In the genomic region with DNA sequence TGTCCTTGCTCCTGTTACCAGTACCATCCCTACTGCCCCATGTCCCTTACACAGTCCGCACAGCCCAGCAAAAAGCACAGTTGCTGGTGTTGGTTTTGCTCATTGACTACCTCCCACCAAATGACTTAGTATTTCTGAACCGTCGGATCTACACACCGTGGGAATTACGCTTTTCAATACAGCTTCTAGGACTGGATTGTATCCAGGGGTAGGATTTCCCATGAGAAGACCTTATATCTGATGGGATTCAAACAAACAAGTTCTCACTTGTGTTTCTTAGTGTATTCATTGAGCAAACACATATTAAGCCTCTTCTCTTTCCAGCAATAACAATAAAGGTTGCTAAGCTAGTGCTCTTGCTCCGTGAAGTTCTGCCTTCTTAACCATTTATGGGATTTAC, we compare ENCODE assay signal across 28 cellular contexts. TPM values are rescaled to one million over a fixed set of nuclear protein-coding genes. Genes with fewer than 3 reads are reported as not detected.
DNase-seq lines count a peak whose midpoint lies in the region; ATAC-seq and TF ChIP-seq lines count a peak whose summit lies in the region.
"Had no signal": no experiment of that assay in that cellular context is flagged by ENCODE, and none has a peak within 500 bp of the region (broad histone marks: within the 10 kb centered on the region; RNA-seq: fewer than 3 reads in every experiment).

No MANE protein-coding gene starts in this region.

- CTCF ChIA-PET in MCF 10A (lab: Yijun Ruan, JAX) = interaction anchor here (0.6 to 1.8 kb wide), 3 partner anchors 17 to 1496 kb away, joined by 3 to 6 read pairs (median 4); no protein-coding TSS in a partner anchor

- H3K4me3 Mint-ChIP-seq in MCF 10A (ENCODE audit: unreplicated experiment) = no peak overlapping the region
- no peak overlapping the region for H3K4me3 Mint-ChIP-seq in stimulated activated effector memory CD8-positive, alpha-beta T cell treated with anti-CD3 and anti-CD28 coated beads, Interleukin-12 subunit alpha, Interleukin-12 subunit beta, amount 100 ng/mL, for 72 hours
- H3K4me3 Mint-ChIP-seq: CD4-positive, alpha-beta memory T cell; HFFc6 had no signal

- no peak for TF ChIP-seq POLR2A in breast epithelium (IDR thresholded peaks at IDR 0.05)
- no peak for TF ChIP-seq POLR2A in testis (IDR thresholded peaks at IDR 0.05)

- H3K27ac ChIP-seq in breast epithelium = no peak overlapping the region
- H3K27ac ChIP-seq in heart right ventricle = peak overlapping the region in 7 of 10 donors; percentile 11 to 64 (median 38)
- no peak overlapping the region for H3K27ac ChIP-seq in testis
- H3K27ac ChIP-seq: BLaER1 treated with 17β-estradiol and CSF1 and Interleukin-3, amounts not matched to agents 10 nM and 100 nM; KMS-11; SK-N-MC had no signal

- no peaks in the 10 kb centered on the region for H3K9me3 ChIP-seq in breast epithelium
- no peaks in the 10 kb centered on the region for H3K9me3 ChIP-seq in heart right ventricle
- no peaks in the 10 kb centered on the region for H3K9me3 ChIP-seq in testis
- H3K9me3 ChIP-seq: BLaER1 treated with 17β-estradiol and CSF1 and Interleukin-3, amounts not matched to agents 10 nM and 100 nM; Caco-2 had no signal

- H3K36me3 ChIP-seq in breast epithelium (no peaks in the 10 kb centered on the region), heart right ventricle (peaks cover 0 to 83% (median 15%) of the 10 kb centered on the region in 9 donors), testis (ENCODE audit: low read depth, missing control alignments) (no peaks in the 10 kb centered on the region)

- POLR2A ChIA-PET in MCF 10A (lab: Yijun Ruan, JAX) = no interaction called here

- H3K27me3 ChIP-seq in breast epithelium (no peaks in the 10 kb centered on the region), heart right ventricle (no peaks in the 10 kb centered on the region), testis (no peaks in the 10 kb centered on the region)
- H3K27me3 ChIP-seq: BLaER1 treated with 17β-estradiol and CSF1 and Interleukin-3, amounts not matched to agents 10 nM and 100 nM had no signal

- H3K4me3 ChIP-seq in breast epithelium (no peak overlapping the region), epithelial cell of esophagus (ENCODE audit: low read length) (no peak overlapping the region), heart right ventricle (no peak overlapping the region), testis (no peak overlapping the region)
- H3K4me3 ChIP-seq: BLaER1 treated with 17β-estradiol and CSF1 and Interleukin-3, amounts not matched to agents 10 nM and 100 nM; GM12878; SK-N-MC had no signal

- H3K36me3 Mint-ChIP-seq in MCF 10A (ENCODE audit: insufficient read depth, unreplicated experiment) = peaks cover 75% of the 10 kb centered on the region
- peaks cover 55% of the 10 kb centered on the region for H3K36me3 Mint-ChIP-seq in stimulated activated effector memory CD8-positive, alpha-beta T cell treated with anti-CD3 and anti-CD28 coated beads, Interleukin-12 subunit alpha, Interleukin-12 subunit beta, amount 100 ng/mL, for 72 hours

- H3K27ac Mint-ChIP-seq in MCF 10A (ENCODE audit: low read depth, unreplicated experiment) = peak overlapping the region; percentile 47
- peak overlapping the region; percentile 56 for H3K27ac Mint-ChIP-seq in stimulated activated effector memory CD8-positive, alpha-beta T cell treated with anti-CD3 and anti-CD28 coated beads, Interleukin-12 subunit alpha, Interleukin-12 subunit beta, amount 100 ng/mL, for 72 hours
- H3K27ac Mint-ChIP-seq: HFFc6 had no signal

- intact Hi-C loops in MCF 10A (cut with micrococcal nuclease) = no loop called here
- intact Hi-C loops in breast epithelium (cut with DNase I; ENCODE audit: low total_unique reads) = no loop called here
- intact Hi-C loops in heart right ventricle (cut with DNase I) = no loop called here
- intact Hi-C loops in testis (cut with DNase I; ENCODE audit: low total_unique reads) = no loop called here

- H3K4me1 ChIP-seq in breast epithelium (no peaks in the 10 kb centered on the region), heart right ventricle (peaks cover 3 to 52% (median 20%) of the 10 kb centered on the region in 9 donors), testis (peaks cover 11% of the 10 kb centered on the region)
- H3K4me1 ChIP-seq: Caco-2 had no signal

- no peaks in the 10 kb centered on the region for H3K9me3 Mint-ChIP-seq in MCF 10A (ENCODE audit: unreplicated experiment)
- no peaks in the 10 kb centered on the region for H3K9me3 Mint-ChIP-seq in stimulated activated effector memory CD8-positive, alpha-beta T cell treated with anti-CD3 and anti-CD28 coated beads, Interleukin-12 subunit alpha, Interleukin-12 subunit beta, amount 100 ng/mL, for 72 hours
- H3K9me3 Mint-ChIP-seq: CD4-positive, alpha-beta memory T cell; HFFc6 had no signal

- no peaks in the 10 kb centered on the region for H3K27me3 Mint-ChIP-seq in MCF 10A (ENCODE audit: insufficient read depth, unreplicated experiment)
- H3K27me3 Mint-ChIP-seq: CD4-positive, alpha-beta memory T cell had no signal

- H3K4me1 Mint-ChIP-seq in MCF 10A (ENCODE audit: insufficient read depth, unreplicated experiment) = no peaks in the 10 kb centered on the region
- peaks cover 25% of the 10 kb centered on the region for H3K4me1 Mint-ChIP-seq in stimulated activated effector memory CD8-positive, alpha-beta T cell treated with anti-CD3 and anti-CD28 coated beads, Interleukin-12 subunit alpha, Interleukin-12 subunit beta, amount 100 ng/mL, for 72 hours

- DNase-seq in MCF 10A (ENCODE audit: unreplicated experiment) = no peak
- DNase-seq in breast epithelium (ENCODE audit: low spot score in 2 of 2) = no peak
- DNase-seq in epithelial cell of esophagus (ENCODE audit: low read depth) = peak; percentile 61
- DNase-seq in heart right ventricle = no peak
- no peak for DNase-seq in stimulated activated effector memory CD8-positive, alpha-beta T cell treated with anti-CD3 and anti-CD28 coated beads, Interleukin-12 subunit alpha, Interleukin-12 subunit beta, amount 100 ng/mL, for 72 hours (ENCODE audit: low spot score in 2 of 2)
- DNase-seq in testis = no peak
- DNase-seq: 8988T; Caco-2; CD4-positive, alpha-beta memory T cell; DMS 273 treated with DMSO at 0.1 percent for 48 hours; DMS79 treated with DMSO at 0.1 percent for 48 hours; H7; HFFc6; IMR-90; MV-4-11; NCI-H1105 treated with DMSO at 0.1 percent for 48 hours; NCI-H2029 treated with DMSO at 0.1 percent for 48 hours; NCI-H2171 treated with DMSO at 0.1 percent for 48 hours; NCI-H524 treated with DMSO at 0.1 percent for 48 hours; NCI-H82; PC-3; SHP77 treated with DMSO at 0.1 percent for 48 hours had no signal

- 68 to 76% methylated on average over 6 of the region's 6 CpGs for WGBS in heart right ventricle, 2 donors
- WGBS in testis, 2 donors = 55 to 66% methylated on average over 6 of the region's 6 CpGs

- ATAC-seq in heart right ventricle (peak in 7 of 8 donors; percentile 14 to 67 (median 39)), HG02884 (IDR thresholded peaks at IDR 0.05; ENCODE audit: unreplicated experiment) (no peak), HG02938 (IDR thresholded peaks at IDR 0.05; ENCODE audit: unreplicated experiment) (no peak)
- ATAC-seq in stimulated activated effector memory CD8-positive, alpha-beta T cell treated with anti-CD3 and anti-CD28 coated beads, Interleukin-12 subunit alpha, Interleukin-12 subunit beta, amount 100 ng/mL, for 72 hours = no peak
- ATAC-seq: GM12878, PC-3 had no signal

- no TSS peak for BruUV-seq in MCF 10A (replicated peaks; lab: Mats Ljungman, UMichigan)

- no peak for TF ChIP-seq CTCF in MCF 10A (IDR thresholded peaks at IDR 0.05; ENCODE audit: unreplicated experiment)
- no peak for TF ChIP-seq CTCF in breast epithelium (IDR thresholded peaks at IDR 0.05)
- TF ChIP-seq CTCF in epithelial cell of esophagus (IDR thresholded peaks at IDR 0.05; ENCODE audit: insufficient read depth, low read depth, low read length, missing control alignments) = no peak
- no peak for TF ChIP-seq CTCF in heart right ventricle (IDR thresholded peaks at IDR 0.05)
- TF ChIP-seq CTCF in testis (IDR thresholded peaks at IDR 0.05) = no peak

RNA-seq across cellular contexts. Expression of a gene that starts 25.8 kb away (rescaled TPM):
- 84.4 and 102 TPM in 2 replicates for total RNA-seq in MCF 10A (2022)
- 10 to 100 TPM; 52.5 to 89.6 (median 69.2) TPM for total RNA-seq in breast epithelium
- 100 to 1,000 TPM in 2 of 10 donors, 10 to 100 TPM in 8; 71.9 to 135 (median 89.6) TPM for total RNA-seq in heart right ventricle
- polyA plus RNA-seq in heart right ventricle = 100 to 1,000 TPM in 1 of 2 donors, 10 to 100 TPM in 1; 74.0 to 256 TPM
- 100 to 1,000 TPM; 172 to 236 TPM for total RNA-seq in testis
- polyA plus RNA-seq in testis (ENCODE audit: insufficient read depth, low read depth, low replicate concordance) = 406 TPM

RNA-seq across cellular contexts. Expression of a gene that starts 27.7 kb away (rescaled TPM):
- total RNA-seq in MCF 10A (2022) (42.9 and 49.0 TPM in 2 replicates), breast epithelium (10 to 100 TPM; 12.8 to 31.0 (median 23.3) TPM), heart right ventricle (10 to 100 TPM in 7 of 10 donors, 1 to 10 TPM in 3; 8.2 to 14.7 (median 12.0) TPM), testis (10 to 100 TPM; 32.1 to 40.2 TPM)
- polyA plus RNA-seq in heart right ventricle (10 to 100 TPM in 1 of 2 donors, 1 to 10 TPM in 1; 6.8 to 22.3 TPM), testis (ENCODE audit: insufficient read depth, low read depth, low replicate concordance) (31.5 TPM)

Comparison
In these comparisons a context has a peak if more than half of its experiments do, and no peak if none do; other contexts are left out.
1. H3K27ac ChIP-seq: peak in heart right ventricle (7 of 10); none in breast epithelium (0 of 2) and testis (0 of 2).
2. ATAC-seq: peak in heart right ventricle (7 of 8); none in stimulated activated effector memory CD8-positive, alpha-beta T cell treated with anti-CD3 and anti-CD28 coated beads, Interleukin-12 subunit alpha, Interleukin-12 subunit beta, amount 100 ng/mL, for 72 hours (single experiment), HG02884 (single experiment) and HG02938 (single experiment).